ENCODE assay signal across 10 cellular contexts in the genomic region with DNA sequence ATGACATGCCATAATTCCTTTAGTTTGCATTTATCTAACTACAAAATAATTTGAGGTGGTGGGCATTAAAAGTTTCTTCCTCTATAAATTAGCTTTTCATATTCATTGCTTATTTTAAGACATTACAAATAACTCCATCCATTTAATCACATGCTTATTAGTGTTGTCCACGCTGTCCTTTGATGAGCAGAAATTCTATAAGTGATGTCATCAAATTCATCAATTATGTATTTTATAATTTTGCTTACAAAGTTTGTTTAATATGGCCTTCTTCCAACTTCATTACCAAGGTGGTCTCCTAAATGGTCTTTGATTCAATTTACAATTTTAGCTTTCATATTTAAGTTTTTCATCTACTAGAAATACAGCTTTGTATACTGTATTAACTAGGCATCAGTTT.
"Had no signal": no experiment of that assay in that cellular context is flagged by ENCODE, and none has a peak within 500 bp of the region (broad histone marks: within the 10 kb centered on the region; RNA-seq: fewer than 3 reads in every experiment).

No MANE protein-coding gene starts in this region.

- H3K4me3 ChIP-seq: GM23248, GM23338, HAP-1 had no signal

- H3K4me2 ChIP-seq: GM23338 had no signal

- H3K9ac ChIP-seq: GM23248 had no signal

- ATAC-seq: GM23338, HCT116 had no signal

- DNase-seq: GM23248, GOT3, H7, H9, HFFc6 had no signal

- H3K36me3 ChIP-seq: HAP-1 had no signal

- H3K9me3 ChIP-seq: HAP-1 had no signal

- H2AFZ ChIP-seq: GM23248, GM23338 had no signal

- FAIRE-seq: H1, H54 had no signal

- H3K27ac ChIP-seq: GM23248 had no signal
